Comparison of ENCODE assay signal across 8 cellular contexts in the genomic region with DNA sequence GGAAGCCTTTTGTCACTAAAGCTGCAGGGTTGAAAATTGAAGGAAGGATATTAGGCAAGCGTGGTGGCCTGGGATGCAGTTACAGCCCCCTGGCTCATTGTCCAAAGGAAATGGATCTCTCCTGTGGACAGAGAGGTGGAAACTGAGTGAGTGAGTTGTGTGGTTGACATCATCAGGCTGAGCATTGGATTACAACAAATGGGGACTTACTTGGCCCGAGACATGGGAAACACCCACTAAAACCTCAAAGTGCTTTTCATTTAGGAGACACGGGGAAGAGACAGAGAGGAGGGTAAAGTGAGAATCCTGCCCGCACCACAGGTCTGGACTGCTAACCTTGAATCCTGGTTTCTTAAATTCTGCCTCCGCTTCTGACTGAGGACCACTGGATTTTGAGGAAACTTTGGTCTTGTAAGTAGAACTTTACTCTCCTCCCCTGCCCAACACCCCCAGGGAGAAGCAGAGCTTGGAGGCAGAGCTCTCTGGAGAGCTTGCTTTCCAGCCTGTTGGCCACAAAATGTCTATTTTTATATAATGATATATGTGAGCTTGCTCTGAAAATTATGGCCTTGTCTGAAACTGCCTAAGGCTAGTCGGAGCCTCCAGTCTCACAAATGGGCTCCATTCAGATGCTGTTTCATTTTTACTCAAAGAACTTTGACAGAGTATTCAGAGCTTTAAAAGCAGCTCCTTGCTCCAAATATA. TPM values are rescaled to one million over a fixed set of nuclear protein-coding genes. Genes with fewer than 3 reads are reported as not detected.
A peak's percentile ranks its signal among the peaks of the same experiment; 100 is the strongest.
DNase-seq lines count a peak whose midpoint lies in the region; ATAC-seq, FAIRE-seq and TF ChIP-seq lines count a peak whose summit lies in the region.

A gene (plus strand): TSS at position 259 of the 705 bp plus-strand sequence. CDS start 31,978 bp downstream, outside the sequence.

- H3K4me3 Mint-ChIP-seq in activated T-helper 17 cell treated with anti-CD3 and anti-CD28 coated beads, Interleukin-2, amount 50 U/mL, for 72 hours: peak within 1 kb of the TSS; percentile 58
- H3K4me3 Mint-ChIP-seq in activated CD4-positive, alpha-beta memory T cell treated with anti-CD3 and anti-CD28 coated beads, Interleukin-2, amount 10 ng/mL, durations not matched to agents 7 days and 5 days: no peak within 1 kb of the TSS

- H3K36me3 Mint-ChIP-seq in activated T-helper 17 cell treated with anti-CD3 and anti-CD28 coated beads, Interleukin-2, amount 50 U/mL, for 72 hours (ENCODE audit: low read depth): no peaks in the 10 kb centered on the region
- H3K36me3 Mint-ChIP-seq in activated naive CD4-positive, alpha-beta T cell treated with anti-CD3 and anti-CD28 coated beads, Interleukin-2, amount 50 U/mL, for 72 hours: no peaks in the 10 kb centered on the region
- H3K36me3 Mint-ChIP-seq in activated CD4-positive, alpha-beta memory T cell treated with anti-CD3 and anti-CD28 coated beads, Interleukin-2, amount 10 ng/mL, durations not matched to agents 7 days and 5 days (ENCODE audit: low read depth): no peaks in the 10 kb centered on the region

- peak within 1 kb of the TSS; percentile 88 for H3K27ac Mint-ChIP-seq in activated T-helper 17 cell treated with anti-CD3 and anti-CD28 coated beads, Interleukin-2, amount 50 U/mL, for 72 hours
- peak within 1 kb of the TSS in 1 of 2 donors; percentile 30 for H3K27ac Mint-ChIP-seq in activated naive CD4-positive, alpha-beta T cell treated with anti-CD3 and anti-CD28 coated beads, Interleukin-2, amount 50 U/mL, for 72 hours
- H3K27ac Mint-ChIP-seq in activated CD4-positive, alpha-beta memory T cell treated with anti-CD3 and anti-CD28 coated beads, Interleukin-2, amount 10 ng/mL, durations not matched to agents 7 days and 5 days: no peak within 1 kb of the TSS

- peaks cover 13% of the 10 kb centered on the region for H3K27me3 Mint-ChIP-seq in activated T-helper 17 cell treated with anti-CD3 and anti-CD28 coated beads, Interleukin-2, amount 50 U/mL, for 72 hours
- H3K27me3 Mint-ChIP-seq in activated CD4-positive, alpha-beta memory T cell treated with anti-CD3 and anti-CD28 coated beads, Interleukin-2, amount 10 ng/mL, durations not matched to agents 7 days and 5 days: no peaks in the 10 kb centered on the region

- POLR2A ChIA-PET in activated CD4-positive, alpha-beta memory T cell treated with anti-CD3 and anti-CD28 coated beads, Interleukin-2, amount 10 ng/mL, durations not matched to agents 7 days and 5 days (lab: Charles Lee): no interaction called here

- peak; percentile 53 for FAIRE-seq in H54 (lab: Jason Lieb, UNC)

- no peaks in the 10 kb centered on the region for H3K9me3 Mint-ChIP-seq in activated T-helper 17 cell treated with anti-CD3 and anti-CD28 coated beads, Interleukin-2, amount 50 U/mL, for 72 hours
- peaks cover 0 to 4% of the 10 kb centered on the region in 2 donors for H3K9me3 Mint-ChIP-seq in activated naive CD4-positive, alpha-beta T cell treated with anti-CD3 and anti-CD28 coated beads, Interleukin-2, amount 50 U/mL, for 72 hours
- no peaks in the 10 kb centered on the region for H3K9me3 Mint-ChIP-seq in activated CD4-positive, alpha-beta memory T cell treated with anti-CD3 and anti-CD28 coated beads, Interleukin-2, amount 10 ng/mL, durations not matched to agents 7 days and 5 days

- ATAC-seq in activated T-helper 17 cell treated with anti-CD3 and anti-CD28 coated beads, Interleukin-2, amount 50 U/mL, for 72 hours (replicated peaks): no peak
- no peak for ATAC-seq in GM18858 (IDR thresholded peaks at IDR 0.05; ENCODE audit: unreplicated experiment)
- no peak for ATAC-seq in activated naive CD4-positive, alpha-beta T cell treated with anti-CD3 and anti-CD28 coated beads, Interleukin-2, amount 50 U/mL, for 72 hours

- DNase-seq in H54 (ENCODE audit: insufficient read length, low spot score) (no peak), left ventricle myocardium inferior (no peak), caudate nucleus (lab: John Stamatoyannopoulos, UW) (no peak)
- no peak for DNase-seq in activated naive CD4-positive, alpha-beta T cell treated with anti-CD3 and anti-CD28 coated beads, Interleukin-2, amount 50 U/mL, for 72 hours (ENCODE audit: low spot score in 2 of 2)
- no peak for DNase-seq in activated CD4-positive, alpha-beta memory T cell treated with anti-CD3 and anti-CD28 coated beads, Interleukin-2, amount 10 ng/mL, durations not matched to agents 7 days and 5 days

- H3K4me1 Mint-ChIP-seq in activated T-helper 17 cell treated with anti-CD3 and anti-CD28 coated beads, Interleukin-2, amount 50 U/mL, for 72 hours: peaks cover 28% of the 10 kb centered on the region
- H3K4me1 Mint-ChIP-seq in activated CD4-positive, alpha-beta memory T cell treated with anti-CD3 and anti-CD28 coated beads, Interleukin-2, amount 10 ng/mL, durations not matched to agents 7 days and 5 days: peaks cover 22% of the 10 kb centered on the region

- H3K36me3 ChIP-seq in left ventricle myocardium inferior (no peaks in the 10 kb centered on the region), skeletal muscle tissue (ENCODE audit: control insufficient read depth in 3 of 3, insufficient read depth in 3 of 3, low read length in 3 of 3) (no peaks in the 10 kb centered on the region)

- no peaks in the 10 kb centered on the region for H3K9me3 ChIP-seq in left ventricle myocardium inferior (replicated peaks)
- no peaks in the 10 kb centered on the region for H3K9me3 ChIP-seq in skeletal muscle tissue (ENCODE audit: control insufficient read depth in 3 of 3, low read length in 3 of 3)

- H3K4me1 ChIP-seq in left ventricle myocardium inferior (peaks cover 97% of the 10 kb centered on the region), skeletal muscle tissue (ENCODE audit: control insufficient read depth in 3 of 3, insufficient read depth in 3 of 3, low read length in 3 of 3) (peaks cover 67 to 73% (median 72%) of the 10 kb centered on the region in 3 donors)

- H3K9ac ChIP-seq in skeletal muscle tissue (ENCODE audit: low read depth in 1 of 3, low read length in 3 of 3): peak within 1 kb of the TSS; percentile 89 to 93 (median 92)

- H3K4me3 ChIP-seq in left ventricle myocardium inferior (peak within 1 kb of the TSS; percentile 74), skeletal muscle tissue (ENCODE audit: low read length in 3 of 3) (peak within 1 kb of the TSS; percentile 73 to 91 (median 83))

- TF ChIP-seq POLR2A in H54 (IDR thresholded peaks at IDR 0.05; ENCODE audit: low read depth, low read length): no peak; the same call in 1 of the 2 replicates

- H3K27me3 ChIP-seq in left ventricle myocardium inferior (ENCODE audit: low read depth) (no peaks in the 10 kb centered on the region), skeletal muscle tissue (ENCODE audit: control insufficient read depth in 3 of 3, insufficient read depth in 3 of 3, low read length in 3 of 3) (no peaks in the 10 kb centered on the region)

- intact Hi-C loops in left ventricle myocardium inferior (cut with micrococcal nuclease): no loop called here

- H3K27ac ChIP-seq in left ventricle myocardium inferior (replicated peaks) (peak within 1 kb of the TSS; percentile 94), skeletal muscle tissue (ENCODE audit: low read depth, low read length) (peak within 1 kb of the TSS; percentile 93), caudate nucleus (ENCODE audit: low read depth, low read length) (no peak within 1 kb of the TSS)

- CTCF ChIA-PET in activated CD4-positive, alpha-beta memory T cell treated with anti-CD3 and anti-CD28 coated beads, Interleukin-2, amount 10 ng/mL, durations not matched to agents 7 days and 5 days (lab: Charles Lee): no interaction called here

- TF ChIP-seq CTCF in left ventricle myocardium inferior (IDR thresholded peaks at IDR 0.05; ENCODE audit: borderline replicate concordance): no peak

RNA-seq across cellular contexts. Expression of the gene that starts here (rescaled TPM):
- total RNA-seq in activated T-helper 17 cell treated with anti-CD3 and anti-CD28 coated beads, Interleukin-2, amount 50 U/mL, for 72 hours: 10 to 100 TPM in 1 of 2 donors, 1 to 10 TPM in 1; 4.4 to 11.9 TPM
- total RNA-seq in left ventricle myocardium inferior (172 TPM), skeletal muscle tissue (37.1 TPM)
- 10 to 100 TPM in 1 of 2 donors, 1 to 10 TPM in 1; 2.0 to 10.5 TPM for total RNA-seq in activated naive CD4-positive, alpha-beta T cell treated with anti-CD3 and anti-CD28 coated beads, Interleukin-2, amount 50 U/mL, for 72 hours
- total RNA-seq in activated CD4-positive, alpha-beta memory T cell treated with anti-CD3 and anti-CD28 coated beads, Interleukin-2, amount 10 ng/mL, durations not matched to agents 7 days and 5 days: 1 to 10 TPM; 1.1 to 1.6 TPM
